In the genomic region with DNA sequence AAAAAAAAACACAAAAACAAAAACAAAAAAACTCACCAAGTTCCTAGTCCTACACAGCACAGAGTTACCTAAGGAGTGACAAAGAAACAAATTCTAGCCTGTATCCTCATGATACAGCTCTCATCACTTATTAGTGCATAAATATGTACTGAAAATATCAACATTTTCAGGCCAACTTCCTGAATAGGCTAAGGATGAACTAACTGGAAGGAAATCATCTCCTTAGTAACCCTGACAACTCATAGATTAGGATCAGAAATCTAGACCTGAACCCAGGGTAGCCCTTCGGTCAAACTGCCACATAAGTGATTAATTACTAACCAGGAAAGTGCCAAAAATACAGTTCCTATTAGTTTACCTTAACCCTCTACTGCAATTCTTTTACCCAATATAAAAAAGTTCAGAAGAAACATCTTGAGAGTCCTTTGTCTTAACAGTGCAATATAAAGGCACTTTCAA, we compare ENCODE assay signal across 8 cellular contexts. TPM values are rescaled to one million over a fixed set of nuclear protein-coding genes. Genes with fewer than 3 reads are reported as not detected.
DNase-seq lines count a peak whose midpoint lies in the region; ATAC-seq, FAIRE-seq and TF ChIP-seq lines count a peak whose summit lies in the region.
"Had no signal": no experiment of that assay in that cellular context is flagged by ENCODE, and none has a peak within 500 bp of the region (broad histone marks: within the 10 kb centered on the region; RNA-seq: fewer than 3 reads in every experiment).

No MANE protein-coding gene starts in this region.

- no peaks in the 10 kb centered on the region for H3K27me3 Mint-ChIP-seq in activated CD8-positive, alpha-beta T cell treated with anti-CD3 and anti-CD28 coated beads, Interleukin-2, amount 10 ng/mL, durations not matched to agents 7 days and 5 days (ENCODE audit: low read depth)
- H3K27me3 Mint-ChIP-seq: naive B cell had no signal

- 0 out of 2 replicates have a peak overlapping the region, but pooled peaks have one; percentile 17 for H3K27ac ChIP-seq in GM12878 (ENCODE audit: control insufficient read depth, insufficient read depth)
- peak overlapping the region; percentile 82 for H3K27ac ChIP-seq in HepG2 (ENCODE audit: extremely low read length, insufficient read depth, low read length)
- peak overlapping the region; percentile 11 to 82 (median 80) for H3K27ac ChIP-seq in thyroid gland

- CTCF ChIA-PET in GM12878 (lab: Yijun Ruan, JAX) (interaction anchor here (0.9 to 4.3 kb wide), 8 partner anchors 11 to 165 kb away, joined by 3 to 16 read pairs (median 4); a partner anchor contains a TSS), HepG2 (lab: Yijun Ruan, JAX; ENCODE audit: low intra/inter-chr PET ratio, low total read pairs) (no interaction called here)
- CTCF ChIA-PET in activated CD8-positive, alpha-beta T cell treated with anti-CD3 and anti-CD28 coated beads, Interleukin-2, amount 10 ng/mL, durations not matched to agents 7 days and 5 days (lab: Charles Lee) = interaction anchor here (0.7 to 1.1 kb wide), 4 partner anchors 8 to 64 kb away, joined by 3 read pairs; a partner anchor contains a TSS

- H3K4me2 ChIP-seq in GM12878 (ENCODE audit: control insufficient read depth, insufficient read depth) (0 out of 2 replicates have a peak overlapping the region, but pooled peaks have one; percentile 1), HepG2 (ENCODE audit: low read depth, low read length) (peak overlapping the region; percentile 64)

- no peaks in the 10 kb centered on the region for H3K9me3 Mint-ChIP-seq in activated CD8-positive, alpha-beta T cell treated with anti-CD3 and anti-CD28 coated beads, Interleukin-2, amount 10 ng/mL, durations not matched to agents 7 days and 5 days (ENCODE audit: insufficient read depth)
- H3K9me3 Mint-ChIP-seq: naive B cell had no signal

- intact Hi-C loops in GM12878 (cut with micrococcal nuclease; ENCODE audit: unreplicated experiment) (loop anchor here (2.0 kb wide), 2 partner anchors 39 to 63 kb away; a partner anchor contains a TSS), HepG2 (cut with micrococcal nuclease; ENCODE audit: unreplicated experiment) (loop anchor here (1.0 kb wide), 2 partner anchors 41 to 64 kb away; a partner anchor contains a TSS), thyroid gland (cut with DNase I) (no loop called here)

- H3K4me1 ChIP-seq in GM12878 (ENCODE audit: control insufficient read depth, insufficient read depth, low read length) (peaks cover 23% of the 10 kb centered on the region), HepG2 (ENCODE audit: insufficient read depth, low read length) (peaks cover 59% of the 10 kb centered on the region), thyroid gland (peaks cover 22 to 29% of the 10 kb centered on the region in 2 donors)

- no peak overlapping the region for H2AFZ ChIP-seq in GM12878 (ENCODE audit: control insufficient read depth, low read depth, low read length)
- no peak overlapping the region for H2AFZ ChIP-seq in HepG2 (ENCODE audit: low read length)

- ATAC-seq in GM12878 (peak; percentile 17), HepG2 (peak; percentile 18)
- ATAC-seq in activated CD8-positive, alpha-beta T cell treated with anti-CD3 and anti-CD28 coated beads, Interleukin-2, amount 10 ng/mL, durations not matched to agents 7 days and 5 days = no peak

- TF ChIP-seq CTCF in GM12878 (IDR thresholded peaks at IDR 0.05 in 2 of 3, conservative IDR thresholded peaks at IDR 0.05 in 1 of 3; ENCODE audit: control insufficient read depth in 2 of 3, extremely low read depth in 1 of 3, insufficient read depth in 1 of 3, low read depth in 3 of 3, low read length in 3 of 3) (no peak), HepG2 (CRISPR knock-in tag; IDR thresholded peaks at IDR 0.05) (no peak), thyroid gland (IDR thresholded peaks at IDR 0.05) (no peak)

- peaks cover 49% of the 10 kb centered on the region for H3K4me1 Mint-ChIP-seq in activated CD8-positive, alpha-beta T cell treated with anti-CD3 and anti-CD28 coated beads, Interleukin-2, amount 10 ng/mL, durations not matched to agents 7 days and 5 days (ENCODE audit: low read depth)

- H3K9me3 ChIP-seq in GM12878 (replicated peaks; ENCODE audit: control insufficient read depth, insufficient read depth, low read length) = no peaks in the 10 kb centered on the region
- no peaks in the 10 kb centered on the region for H3K9me3 ChIP-seq in HepG2 (ENCODE audit: low read length)
- no peaks in the 10 kb centered on the region for H3K9me3 ChIP-seq in thyroid gland

- TF ChIP-seq EP300 in GM12878 (IDR thresholded peaks at IDR 0.05; ENCODE audit: borderline replicate concordance in 1 of 2, control insufficient read depth in 1 of 2, low read depth in 2 of 2, low read length in 2 of 2) (no peak), HepG2 (IDR thresholded peaks at IDR 0.05; ENCODE audit: low read depth in 2 of 2, low read length in 2 of 2) (no peak), HepG2 (CRISPR knock-in tag; IDR thresholded peaks at IDR 0.05; ENCODE audit: borderline replicate concordance) (no peak)

- RAD21 ChIA-PET in GM12878 (lab: Charles Lee; ENCODE audit: unreplicated experiment) = interaction anchor here (1.4 to 3.9 kb wide), 2 partner anchors 64 to 65 kb away, joined by 9 to 18 read pairs; a partner anchor contains a TSS

- in situ Hi-C loops in GM12878 (cut with MboI) (no loop called here), HepG2 (cut with HindIII; ENCODE audit: extremely low pct_ligation_motif_present, low pct_unique_long_range_greater_than_20kb) (no loop called here), ACHN (cut with HindIII; ENCODE audit: low pct_ligation_motif_present, low pct_unique_long_range_greater_than_20kb, low sequenced_read_pairs) (no loop called here)

- TF ChIP-seq POLR2A in GM12878 (IDR thresholded peaks at IDR 0.05; ENCODE audit: low read depth, low read length) (no peak), HepG2 (IDR thresholded peaks at IDR 0.05; ENCODE audit: insufficient read depth in 1 of 2, low read depth in 2 of 2, low read length in 2 of 2) (no peak), thyroid gland (IDR thresholded peaks at IDR 0.05) (no peak)

- H3K79me2 ChIP-seq in GM12878 (ENCODE audit: control insufficient read depth, insufficient read depth, low read length) (peaks cover 45% of the 10 kb centered on the region), HepG2 (ENCODE audit: insufficient read depth, low read length) (peaks cover 83% of the 10 kb centered on the region)

- FAIRE-seq in GM12878 (lab: Jason Lieb, UNC) (no peak), HepG2 (lab: Jason Lieb, UNC) (no peak)

- H3K4me3 Mint-ChIP-seq in activated CD8-positive, alpha-beta T cell treated with anti-CD3 and anti-CD28 coated beads, Interleukin-2, amount 10 ng/mL, durations not matched to agents 7 days and 5 days = no peak overlapping the region
- H3K4me3 Mint-ChIP-seq: naive B cell had no signal

- peak; percentile 23 for DNase-seq in HuH-7 (ENCODE audit: low spot score)
- DNase-seq in GM12878 (ENCODE audit: low read depth, low spot score) = no peak
- DNase-seq in HepG2 (ENCODE audit: low spot score) = peak; percentile 42
- DNase-seq in thyroid gland = no peak
- DNase-seq in pons (ENCODE audit: low spot score) = no peak
- no peak for DNase-seq in activated CD8-positive, alpha-beta T cell treated with anti-CD3 and anti-CD28 coated beads, Interleukin-2, amount 10 ng/mL, durations not matched to agents 7 days and 5 days
- no peak for DNase-seq in ACHN
- DNase-seq: naive B cell had no signal

- H3K27ac Mint-ChIP-seq in activated CD8-positive, alpha-beta T cell treated with anti-CD3 and anti-CD28 coated beads, Interleukin-2, amount 10 ng/mL, durations not matched to agents 7 days and 5 days = no peak overlapping the region

- H3K36me3 ChIP-seq in GM12878 (ENCODE audit: control insufficient read depth in 2 of 2, insufficient read depth in 2 of 2, low read length in 1 of 2) (no peaks in the 10 kb centered on the region), HepG2 (replicated peaks in 1 of 2; ENCODE audit: control insufficient read depth in 1 of 2, insufficient read depth in 2 of 2, low read length in 2 of 2) (no peaks in the 10 kb centered on the region), thyroid gland (no peaks in the 10 kb centered on the region)

- BruUV-seq in GM12878 (replicated peaks; lab: Mats Ljungman, UMichigan) = no TSS peak
- TSS peak; percentile 33 for BruUV-seq in HepG2 (replicated peaks; lab: Mats Ljungman, UMichigan)

- 85% methylated on average over 1 of the region's 1 CpG for WGBS in GM12878 (ENCODE audit: insufficient coverage, insufficient replicate concordance, low lambda C conversion rate, missing lambda C conversion rate)
- 0% methylated on average over 1 of the region's 1 CpG for WGBS in HepG2 (ENCODE audit: low lambda C conversion rate)
- 29 to 30% methylated on average over 1 of the region's 1 CpG for WGBS in thyroid gland, 2 donors

- POLR2A ChIA-PET in GM12878 (lab: Charles Lee) (interaction anchor here (1.2 to 1.5 kb wide), 2 partner anchors 41 to 58 kb away, joined by 3 to 6 read pairs; a partner anchor contains a TSS), HepG2 (lab: Yijun Ruan, JAX) (interaction anchor here (0.7 to 1.8 kb wide), 18 partner anchors 8 to 310 kb away, joined by 3 to 14 read pairs (median 4); a partner anchor contains a TSS)
- POLR2A ChIA-PET in activated CD8-positive, alpha-beta T cell treated with anti-CD3 and anti-CD28 coated beads, Interleukin-2, amount 10 ng/mL, durations not matched to agents 7 days and 5 days (lab: Charles Lee) = no interaction called here

- SMC1A ChIA-PET in GM12878 (lab: Charles Lee; ENCODE audit: uncharacterized antibody, unreplicated experiment) = interaction anchor here (1.2 to 3.3 kb wide), 10 partner anchors 9 to 76 kb away, joined by 3 to 13 read pairs (median 4); no protein-coding TSS in a partner anchor

- no peak overlapping the region for H3K9ac ChIP-seq in GM12878 (ENCODE audit: control insufficient read depth, insufficient read depth, low read length)
- H3K9ac ChIP-seq in HepG2 (ENCODE audit: insufficient read depth, low read depth, low read length) = peak overlapping the region; percentile 56

- H3K36me3 Mint-ChIP-seq in activated CD8-positive, alpha-beta T cell treated with anti-CD3 and anti-CD28 coated beads, Interleukin-2, amount 10 ng/mL, durations not matched to agents 7 days and 5 days (ENCODE audit: low read depth) = peaks cover 19% of the 10 kb centered on the region
- H3K36me3 Mint-ChIP-seq: naive B cell had no signal

- TF ChIP-seq RAD21 in GM12878 (IDR thresholded peaks at IDR 0.05; ENCODE audit: insufficient read depth, low read depth, low read length) = no peak
- TF ChIP-seq RAD21 in HepG2 (CRISPR knock-in tag; IDR thresholded peaks at IDR 0.05) = no peak

- H4K20me1 ChIP-seq in GM12878 (ENCODE audit: control insufficient read depth, insufficient read depth) (no peaks in the 10 kb centered on the region), HepG2 (ENCODE audit: insufficient read depth, low read length) (no peaks in the 10 kb centered on the region)

- H3K4me3 ChIP-seq in GM12878 (no peak overlapping the region), HepG2 (replicated peaks in 1 of 3; ENCODE audit: insufficient read depth in 1 of 3, low read depth in 2 of 3, low read length in 3 of 3) (peak overlapping the region in 1 of 3 experiments; percentile 34; a peak in 1 of 6 replicates), thyroid gland (replicated peaks in 1 of 3) (no peak overlapping the region)

- H3K27me3 ChIP-seq in GM12878 (replicated peaks in 1 of 2; ENCODE audit: control insufficient read depth in 2 of 2, insufficient read depth in 2 of 2, low read length in 1 of 2) (no peaks in the 10 kb centered on the region), HepG2 (ENCODE audit: control insufficient read depth in 1 of 2, insufficient read depth in 2 of 2, low read length in 2 of 2) (no peaks in the 10 kb centered on the region), thyroid gland (no peaks in the 10 kb centered on the region)

RNA-seq across cellular contexts. Expression of a gene that starts 40.0 kb away (rescaled TPM):
- 112 and 131 TPM in 2 replicates for total RNA-seq in GM12878 (2013; cell fraction: nucleolus; rRNA removed)
- 22.1 and 23.1 TPM in 2 replicates for total RNA-seq in GM12878 (2014; rRNA removed)
- total RNA-seq in GM12878 (2014; rRNA removed; fragmentation: Illumina TruSeq; extraction: Trizol) = 11.3 and 12.7 TPM in 2 replicates
- 30.5 and 34.3 TPM in 2 replicates for total RNA-seq in GM12878 (2021)
- 5.0 TPM for polyA plus RNA-seq in GM12878 (2011; ENCODE audit: low read depth)
- polyA plus RNA-seq in GM12878 (2011; rRNA removed) = 5.8 and 15.6 TPM in 2 replicates
- 11.4 and 13.4 TPM in 2 replicates for polyA plus RNA-seq in GM12878 (2011; cell fraction: cytosol; rRNA removed)
- 24.8 and 32.3 TPM in 2 replicates for polyA plus RNA-seq in GM12878 (2011; cell fraction: nucleus; rRNA removed)
- 11.2 and 12.7 TPM in 2 replicates for polyA plus RNA-seq in GM12878 (2012)
- 12.3 and 15.1 TPM in 2 replicates for polyA plus RNA-seq in GM12878 (2014; fragmentation: Illumina TruSeq; extraction: Trizol)
- polyA plus RNA-seq in GM12878 (2014; fragmentation: Nextera tagmentation; extraction: Ambion mirVana) = under 1 TPM; 0.57 to 0.58 TPM
- polyA plus RNA-seq in GM12878 (2014; rRNA removed) = 14.7 and 15.6 TPM in 2 replicates
- 10 to 100 TPM; 12.4 to 12.5 TPM for polyA plus RNA-seq in GM12878 (2016; fragmentation: Nextera tagmentation; extraction: Ambion mirVana)
- polyA minus RNA-seq in GM12878 (2011; rRNA and poly(A)+ RNA removed) = 45.2 and 49.1 TPM in 2 replicates
- polyA minus RNA-seq in GM12878 (2011; cell fraction: cytosol; rRNA and poly(A)+ RNA removed) = 12.5 and 17.4 TPM in 2 replicates
- polyA minus RNA-seq in GM12878 (2011; cell fraction: nucleus; rRNA and poly(A)+ RNA removed) = 39.7 and 63.7 TPM in 2 replicates
- total RNA-seq in HepG2 (2016; rRNA removed; fragmentation: Illumina TruSeq; extraction: Trizol) = 26.0 and 26.1 TPM in 2 replicates
- total RNA-seq in HepG2 (2016; cell fraction: cytosol; rRNA removed; fragmentation: Illumina TruSeq; extraction: Trizol; ENCODE audit: low read depth) = 17.6 and 23.5 TPM in 2 replicates
- total RNA-seq in HepG2 (2016; cell fraction: insoluble cytoplasmic fraction; rRNA removed; fragmentation: Illumina TruSeq; extraction: Trizol) = 22.8 and 26.4 TPM in 2 replicates
- 11.4 and 12.2 TPM in 2 replicates for total RNA-seq in HepG2 (2016; cell fraction: membrane; rRNA removed; fragmentation: Illumina TruSeq; extraction: Trizol)
- 31.5 and 33.0 TPM in 2 replicates for total RNA-seq in HepG2 (2016; cell fraction: nucleus; rRNA removed; fragmentation: Illumina TruSeq; extraction: Trizol)
- polyA plus RNA-seq in HepG2 (2011; rRNA removed) = 15.7 and 16.8 TPM in 2 replicates
- 7.8 and 8.9 TPM in 2 replicates for polyA plus RNA-seq in HepG2 (2011; cell fraction: cytosol; rRNA removed)
- 32.8 and 50.7 TPM in 2 replicates for polyA plus RNA-seq in HepG2 (2011; cell fraction: nucleus; rRNA removed)
- polyA plus RNA-seq in HepG2 (2012) = 16.2 and 19.7 TPM in 2 replicates
- 0.49 and 0.63 TPM in 2 replicates for polyA plus RNA-seq in HepG2 (2016; cell fraction: cytosol; fragmentation: Illumina TruSeq; extraction: Trizol; ENCODE audit: low read depth)
- 10.4 and 12.5 TPM in 2 replicates for polyA plus RNA-seq in HepG2 (2016; cell fraction: insoluble cytoplasmic fraction; fragmentation: Illumina TruSeq; extraction: Trizol; ENCODE audit: low read depth)
- polyA plus RNA-seq in HepG2 (2016; cell fraction: membrane; fragmentation: Illumina TruSeq; extraction: Trizol; ENCODE audit: low read depth) = 1.7 and 2.2 TPM in 2 replicates
- 14.6 and 18.1 TPM in 2 replicates for polyA plus RNA-seq in HepG2 (2016; cell fraction: nucleus; fragmentation: Illumina TruSeq; extraction: Trizol; ENCODE audit: insufficient read depth, low read depth)
- 74.1 and 110 TPM in 2 replicates for polyA minus RNA-seq in HepG2 (2011; rRNA and poly(A)+ RNA removed; ENCODE audit: low replicate concordance)
- polyA minus RNA-seq in HepG2 (2011; cell fraction: cytosol; rRNA and poly(A)+ RNA removed) = 20.0 and 28.0 TPM in 2 replicates
- polyA minus RNA-seq in HepG2 (2011; cell fraction: nucleus; rRNA and poly(A)+ RNA removed) = 91.6 and 127 TPM in 2 replicates
- total RNA-seq in thyroid gland = 10 to 100 TPM; 36.0 to 59.2 (median 51.9) TPM
- total RNA-seq in activated CD8-positive, alpha-beta T cell treated with anti-CD3 and anti-CD28 coated beads, Interleukin-2, amount 10 ng/mL, durations not matched to agents 7 days and 5 days = 10 to 100 TPM; 34.0 to 35.1 TPM

Comparison
In these comparisons a context has a peak if more than half of its experiments do, and no peak if none do; other contexts are left out.
1. DNase-seq: peak in HuH-7 (single experiment) and HepG2 (single experiment); none in GM12878 (single experiment), thyroid gland (0 of 2), pons (single experiment), activated CD8-positive, alpha-beta T cell treated with anti-CD3 and anti-CD28 coated beads, Interleukin-2, amount 10 ng/mL, durations not matched to agents 7 days and 5 days (single experiment) and ACHN (single experiment).
2. H3K27ac ChIP-seq: peak in every context shown above with its lines; median percentile 82 in HepG2; 80 in thyroid gland; 17 in GM12878.